In genomic region chr1:93591833-93592635, GRCh38 we compare ENCODE assay signal across 8 cellular contexts.
DNase-seq lines count a peak whose midpoint lies in the region; ATAC-seq and TF ChIP-seq lines count a peak whose summit lies in the region.

No MANE protein-coding gene starts in this region.

- ATAC-seq in HG02870 (IDR thresholded peaks at IDR 0.05; ENCODE audit: unreplicated experiment) = peak; percentile 68

- intact Hi-C loops in dorsolateral prefrontal cortex (cut with DNase I) = no loop called here

- no peak overlapping the region for H3K4me3 Mint-ChIP-seq in activated naive CD8-positive, alpha-beta T cell treated with anti-CD3 and anti-CD28 coated beads for 36 hours
- H3K4me3 Mint-ChIP-seq in nephron progenitor cell = peak overlapping the region; percentile 26

- H3K36me3 Mint-ChIP-seq in activated naive CD8-positive, alpha-beta T cell treated with anti-CD3 and anti-CD28 coated beads for 36 hours = no peaks in the 10 kb centered on the region
- H3K36me3 Mint-ChIP-seq in nephron progenitor cell (ENCODE audit: low read depth) = peaks cover 36% of the 10 kb centered on the region

- DNase-seq in NK-92 treated with Interleukin-12 subunit alpha and Interleukin-12 subunit beta, amount 100 ng/mL, for 24 hours (lab: John Stamatoyannopoulos, UW) = peak; percentile 55
- DNase-seq in NK-92 (lab: John Stamatoyannopoulos, UW; ENCODE audit: unreplicated experiment) (no peak), NCI-H187 treated with DMSO at 0.1 percent for 48 hours (lab: John Stamatoyannopoulos, UW) (peak; percentile 88), nephron progenitor cell (peak; percentile 27), dorsolateral prefrontal cortex (no peak), right atrium auricular region (ENCODE audit: low spot score) (no peak)
- peak; percentile 42 for DNase-seq in activated naive CD8-positive, alpha-beta T cell treated with anti-CD3 and anti-CD28 coated beads for 36 hours

- no peaks in the 10 kb centered on the region for H3K9me3 ChIP-seq in right atrium auricular region

- H3K27ac ChIP-seq in dorsolateral prefrontal cortex (no peak overlapping the region), right atrium auricular region (no peak overlapping the region)

- H3K9me3 Mint-ChIP-seq in activated naive CD8-positive, alpha-beta T cell treated with anti-CD3 and anti-CD28 coated beads for 36 hours = no peaks in the 10 kb centered on the region
- no peaks in the 10 kb centered on the region for H3K9me3 Mint-ChIP-seq in nephron progenitor cell

- no peak overlapping the region for H3K27ac Mint-ChIP-seq in activated naive CD8-positive, alpha-beta T cell treated with anti-CD3 and anti-CD28 coated beads for 36 hours
- peak overlapping the region; percentile 81 for H3K27ac Mint-ChIP-seq in nephron progenitor cell

- H3K36me3 ChIP-seq in right atrium auricular region = peaks cover 18% of the 10 kb centered on the region

- H3K4me3 ChIP-seq in dorsolateral prefrontal cortex (no peak overlapping the region), right atrium auricular region (no peak overlapping the region)

- TF ChIP-seq CTCF in nephron progenitor cell (IDR thresholded peaks at IDR 0.05) = no peak
- TF ChIP-seq CTCF in dorsolateral prefrontal cortex (IDR thresholded peaks at IDR 0.05 in 54 of 56, conservative IDR thresholded peaks at IDR 0.05 in 2 of 56; ENCODE audit: low read depth in 1 of 56, partially characterized antibody in 56 of 56) = no peak
- TF ChIP-seq CTCF in right atrium auricular region (IDR thresholded peaks at IDR 0.05) = no peak

- H3K4me1 ChIP-seq in right atrium auricular region = peaks cover 0 to 58% of the 10 kb centered on the region in 2 donors

- peaks cover 21% of the 10 kb centered on the region for H3K4me1 Mint-ChIP-seq in activated naive CD8-positive, alpha-beta T cell treated with anti-CD3 and anti-CD28 coated beads for 36 hours
- H3K4me1 Mint-ChIP-seq in nephron progenitor cell = peaks cover 47% of the 10 kb centered on the region

- peaks cover 0 to 6% (median 0%) of the 10 kb centered on the region in 45 donors for H3K27me3 ChIP-seq in dorsolateral prefrontal cortex
- H3K27me3 ChIP-seq in right atrium auricular region = no peaks in the 10 kb centered on the region

- no peaks in the 10 kb centered on the region for H3K27me3 Mint-ChIP-seq in activated naive CD8-positive, alpha-beta T cell treated with anti-CD3 and anti-CD28 coated beads for 36 hours
- H3K27me3 Mint-ChIP-seq in nephron progenitor cell (ENCODE audit: low read depth, poor library complexity) = no peaks in the 10 kb centered on the region

Comparison
In these comparisons a context has a peak if more than half of its experiments do, and no peak if none do; other contexts are left out.
1. DNase-seq: peak in NK-92 treated with Interleukin-12 subunit alpha and Interleukin-12 subunit beta, amount 100 ng/mL, for 24 hours (single experiment), NCI-H187 treated with DMSO at 0.1 percent for 48 hours (single experiment), activated naive CD8-positive, alpha-beta T cell treated with anti-CD3 and anti-CD28 coated beads for 36 hours (single experiment) and nephron progenitor cell (single experiment); none in NK-92 (single experiment), dorsolateral prefrontal cortex (0 of 10) and right atrium auricular region (single experiment).